11 cellular contexts compared by ENCODE assay signal in genomic region chr6:33319939-33320314, GRCh38. TPM values are rescaled to one million over a fixed set of nuclear protein-coding genes. Genes with fewer than 3 reads are reported as not detected.
DNase-seq lines count a peak whose midpoint lies in the region; ATAC-seq and TF ChIP-seq lines count a peak whose summit lies in the region.
"Had no signal": no experiment of that assay in that cellular context is flagged by ENCODE, and none has a peak within 500 bp of the region (broad histone marks: within the 10 kb centered on the region; RNA-seq: fewer than 3 reads in every experiment).

No MANE protein-coding gene starts in this region.

- CTCF ChIA-PET in activated CD4-positive, alpha-beta T cell treated with anti-CD3 and anti-CD28 coated beads for 36 hours (lab: Charles Lee): no interaction called here
- CTCF ChIA-PET in WTC11 (lab: Charles Lee): no interaction called here

- TF ChIP-seq CTCF in WTC11 (IDR thresholded peaks at IDR 0.05) (no peak), esophagus squamous epithelium (IDR thresholded peaks at IDR 0.05) (no peak)

- peaks cover 37% of the 10 kb centered on the region for H3K36me3 Mint-ChIP-seq in activated CD4-positive, alpha-beta T cell treated with anti-CD3 and anti-CD28 coated beads for 36 hours (ENCODE audit: low read depth)
- peaks cover 21% of the 10 kb centered on the region for H3K36me3 Mint-ChIP-seq in WTC11
- H3K36me3 Mint-ChIP-seq in stimulated activated memory B cell treated with anti-CD40 and anti-IgM and Interleukin-4, amounts not matched to agents 10 μg/mL and 1 μg/mL and 100 μg/mL, for 72 hours: peaks cover 60% of the 10 kb centered on the region

- H3K27me3 ChIP-seq in esophagus squamous epithelium: no peaks in the 10 kb centered on the region

- H3K36me3 ChIP-seq in esophagus squamous epithelium: peaks cover 19 to 43% (median 22%) of the 10 kb centered on the region in 3 donors

- no peak for ATAC-seq in activated CD4-positive, alpha-beta T cell treated with anti-CD3 and anti-CD28 coated beads for 36 hours
- ATAC-seq in WTC11 (no peak), HG02885 (IDR thresholded peaks at IDR 0.05; ENCODE audit: poor library complexity, unreplicated experiment) (no peak), GM21367 (IDR thresholded peaks at IDR 0.05; ENCODE audit: unreplicated experiment) (no peak)
- ATAC-seq in stimulated activated memory B cell treated with anti-CD40 and anti-IgM and Interleukin-4, amounts not matched to agents 10 μg/mL and 1 μg/mL and 100 μg/mL, for 72 hours: no peak
- ATAC-seq: stimulated activated naive CD8-positive, alpha-beta T cell treated with anti-CD3 and anti-CD28 coated beads, Interleukin-15, Interleukin-2, amounts not matched to agents 100 U/mL and 50 U/mL, for 24 hours had no signal

- no peak overlapping the region for H3K4me3 ChIP-seq in esophagus squamous epithelium

- H3K27ac Mint-ChIP-seq in activated CD4-positive, alpha-beta T cell treated with anti-CD3 and anti-CD28 coated beads for 36 hours: peak overlapping the region; percentile 55
- H3K27ac Mint-ChIP-seq in WTC11: peak overlapping the region; percentile 87
- H3K27ac Mint-ChIP-seq in stimulated activated memory B cell treated with anti-CD40 and anti-IgM and Interleukin-4, amounts not matched to agents 10 μg/mL and 1 μg/mL and 100 μg/mL, for 72 hours: peak overlapping the region; percentile 97

- peak overlapping the region; percentile 80 for H3K4me3 Mint-ChIP-seq in activated CD4-positive, alpha-beta T cell treated with anti-CD3 and anti-CD28 coated beads for 36 hours
- no peak overlapping the region for H3K4me3 Mint-ChIP-seq in WTC11
- peak overlapping the region; percentile 2 for H3K4me3 Mint-ChIP-seq in stimulated activated memory B cell treated with anti-CD40 and anti-IgM and Interleukin-4, amounts not matched to agents 10 μg/mL and 1 μg/mL and 100 μg/mL, for 72 hours

- H3K4me1 ChIP-seq in esophagus squamous epithelium: peaks cover 53 to 81% (median 62%) of the 10 kb centered on the region in 3 donors

- no peak for DNase-seq in activated CD4-positive, alpha-beta T cell treated with anti-CD3 and anti-CD28 coated beads for 36 hours
- no peak for DNase-seq in activated CD4-positive, alpha-beta T cell treated with anti-CD3 and anti-CD28 coated beads for 4 hours
- DNase-seq in WTC11 (ENCODE audit: low spot score) (no peak), esophagus squamous epithelium (lab: John Stamatoyannopoulos, UW) (no peak), globus pallidus (ENCODE audit: low spot score) (no peak)
- DNase-seq: NCI-H2227 treated with DMSO at 0.1 percent for 48 hours; retina; stimulated activated naive CD8-positive, alpha-beta T cell treated with anti-CD3 and anti-CD28 coated beads, Interleukin-15, Interleukin-2, amounts not matched to agents 100 U/mL and 50 U/mL, for 24 hours had no signal

- H3K27me3 Mint-ChIP-seq in activated CD4-positive, alpha-beta T cell treated with anti-CD3 and anti-CD28 coated beads for 36 hours: no peaks in the 10 kb centered on the region
- H3K27me3 Mint-ChIP-seq in WTC11 (ENCODE audit: low read depth): no peaks in the 10 kb centered on the region; the same call in 1 of the 2 replicates
- no peaks in the 10 kb centered on the region for H3K27me3 Mint-ChIP-seq in stimulated activated memory B cell treated with anti-CD40 and anti-IgM and Interleukin-4, amounts not matched to agents 10 μg/mL and 1 μg/mL and 100 μg/mL, for 72 hours

- no peaks in the 10 kb centered on the region for H3K9me3 Mint-ChIP-seq in activated CD4-positive, alpha-beta T cell treated with anti-CD3 and anti-CD28 coated beads for 36 hours (ENCODE audit: low read depth)
- no peaks in the 10 kb centered on the region for H3K9me3 Mint-ChIP-seq in WTC11
- H3K9me3 Mint-ChIP-seq in stimulated activated memory B cell treated with anti-CD40 and anti-IgM and Interleukin-4, amounts not matched to agents 10 μg/mL and 1 μg/mL and 100 μg/mL, for 72 hours: no peaks in the 10 kb centered on the region

- H3K4me1 Mint-ChIP-seq in activated CD4-positive, alpha-beta T cell treated with anti-CD3 and anti-CD28 coated beads for 36 hours: peaks cover 74% of the 10 kb centered on the region
- peaks cover 72% of the 10 kb centered on the region for H3K4me1 Mint-ChIP-seq in WTC11
- H3K4me1 Mint-ChIP-seq in stimulated activated memory B cell treated with anti-CD40 and anti-IgM and Interleukin-4, amounts not matched to agents 10 μg/mL and 1 μg/mL and 100 μg/mL, for 72 hours: peaks cover 92% of the 10 kb centered on the region

- POLR2A ChIA-PET in activated CD4-positive, alpha-beta T cell treated with anti-CD3 and anti-CD28 coated beads for 36 hours (lab: Charles Lee): no interaction called here
- POLR2A ChIA-PET in WTC11 (lab: Charles Lee): no interaction called here

- intact Hi-C loops in activated CD4-positive, alpha-beta T cell treated with anti-CD3 and anti-CD28 coated beads for 36 hours (cut with DNase I, micrococcal nuclease): loop anchor here (5.0 to 10.0 kb wide), 3 partner anchors 255 to 1143 kb away; partner anchors contain the start of genes AGPAT1 (in 1 of the 2), HMGA1 (in 1 of the 2) and RNF5 (in 1 of the 2)
- intact Hi-C loops in esophagus squamous epithelium (cut with DNase I): no loop called here

- H3K27ac ChIP-seq in esophagus squamous epithelium: peak overlapping the region in 3 of 4 donors; percentile 57 to 97 (median 77)

- 77 to 87% methylated on average over 3 of the region's 3 CpGs for WGBS in esophagus squamous epithelium, 2 donors

- H3K9me3 ChIP-seq in esophagus squamous epithelium: no peaks in the 10 kb centered on the region

- TF ChIP-seq POLR2A in esophagus squamous epithelium (IDR thresholded peaks at IDR 0.05): no peak

TF ChIP-seq in WTC11, 78 proteins besides CTCF, POLR2A, EP300 and RAD21:
- TF ChIP-seq ZNF138 (CRISPR knock-in tag; conservative IDR thresholded peaks at IDR 0.05): no peak
- no peak for TF ChIP-seq AR (CRISPR knock-in tag; IDR thresholded peaks at IDR 0.05)
TF ChIP-seq in WTC11: peak in this region for 0.

RNA-seq across cellular contexts. Expression of gene ZBTB22, which starts 2.4 kb away (rescaled TPM):
- 1 to 10 TPM; 9.0 to 9.9 TPM for total RNA-seq in activated CD4-positive, alpha-beta T cell treated with anti-CD3 and anti-CD28 coated beads for 36 hours
- 11.6 to 14.7 TPM (median 13.7 TPM) in 3 replicates for total RNA-seq in WTC11 (2021)
- 10 to 100 TPM in 3 of 4 donors, 1 to 10 TPM in 1; 8.5 to 17.5 (median 14.8) TPM for total RNA-seq in esophagus squamous epithelium

RNA-seq across cellular contexts. Expression of gene DAXX, which starts 2.8 kb away (rescaled TPM):
- total RNA-seq in activated CD4-positive, alpha-beta T cell treated with anti-CD3 and anti-CD28 coated beads for 36 hours: 10 to 100 TPM; 66.2 to 75.5 TPM
- total RNA-seq in WTC11 (2021) (61.8 to 67.2 TPM (median 65.1 TPM) in 3 replicates), esophagus squamous epithelium (10 to 100 TPM; 25.1 to 41.6 (median 36.3) TPM)

RNA-seq across cellular contexts. Expression of gene TAPBP, which starts 6.0 kb away (rescaled TPM):
- total RNA-seq in activated CD4-positive, alpha-beta T cell treated with anti-CD3 and anti-CD28 coated beads for 36 hours: 100 to 1,000 TPM; 164 to 190 TPM
- total RNA-seq in WTC11 (2021): 43.5 to 50.2 TPM (median 49.3 TPM) in 3 replicates
- 100 to 1,000 TPM in 1 of 4 donors, 10 to 100 TPM in 3; 68.1 to 101 (median 77.0) TPM for total RNA-seq in esophagus squamous epithelium

RNA-seq across cellular contexts. Expression of gene RGL2, which starts 21.2 kb away (rescaled TPM):
- 10 to 100 TPM; 19.9 to 21.5 TPM for total RNA-seq in activated CD4-positive, alpha-beta T cell treated with anti-CD3 and anti-CD28 coated beads for 36 hours
- 72.6 to 79.7 TPM (median 77.1 TPM) in 3 replicates for total RNA-seq in WTC11 (2021)
- total RNA-seq in esophagus squamous epithelium: 10 to 100 TPM; 54.9 to 78.7 (median 63.2) TPM

RNA-seq across cellular contexts. Expression of gene PFDN6, which starts 30.5 kb away (rescaled TPM):
- 10 to 100 TPM; 65.4 to 96.9 TPM for total RNA-seq in activated CD4-positive, alpha-beta T cell treated with anti-CD3 and anti-CD28 coated beads for 36 hours
- total RNA-seq in WTC11 (2021): 83.3 to 95.7 TPM (median 85.6 TPM) in 3 replicates
- 10 to 100 TPM; 28.6 to 71.0 (median 43.5) TPM for total RNA-seq in esophagus squamous epithelium
